Comparison of ENCODE assay signal across 21 cellular contexts in the genomic region with DNA sequence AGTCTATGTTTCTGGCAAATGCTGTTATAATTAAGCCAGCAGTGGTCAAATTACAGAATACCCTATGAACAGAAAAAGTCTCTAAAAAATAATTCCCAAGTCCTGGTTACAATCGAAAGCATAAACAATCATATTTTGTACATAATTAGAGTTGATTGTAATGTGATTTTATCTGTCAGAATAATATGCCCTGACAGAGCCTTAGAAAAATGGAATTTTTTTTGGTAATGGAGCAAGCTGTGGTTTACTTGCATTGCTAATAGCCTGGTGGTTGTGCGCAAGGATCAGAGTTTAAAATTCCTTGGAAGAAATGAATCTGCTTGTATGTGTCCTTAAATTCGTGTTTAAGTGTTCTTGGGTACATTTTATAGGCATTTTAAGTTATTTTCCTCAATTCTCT.
"Had no signal": no experiment of that assay in that cellular context is flagged by ENCODE, and none has a peak within 500 bp of the region (broad histone marks: within the 10 kb centered on the region; RNA-seq: fewer than 3 reads in every experiment).

No MANE protein-coding gene starts in this region.

- H3K27ac ChIP-seq: gastrocnemius medialis, left ventricle myocardium inferior, testis, vagina, VCaP had no signal

- ATAC-seq: activated CD8-positive, alpha-beta memory T cell treated with anti-CD3 and anti-CD28 coated beads, Interleukin-2, amount 10 ng/mL, durations not matched to agents 7 days and 5 days; activated CD8-positive, alpha-beta T cell treated with anti-CD3 and anti-CD28 coated beads for 36 hours; gastrocnemius medialis; stimulated activated naive B cell treated with anti-CD40 and anti-IgM and Interleukin-4, amounts not matched to agents 10 μg/mL and 1 μg/mL and 100 μg/mL, for 72 hours had no signal

- H3K9me3 ChIP-seq: gastrocnemius medialis, left ventricle myocardium inferior, sigmoid colon, testis, vagina had no signal

- H3K27me3 ChIP-seq: gastrocnemius medialis, sigmoid colon, testis, vagina had no signal

- H3K4me3 ChIP-seq: gastrocnemius medialis, left ventricle myocardium inferior, sigmoid colon, testis, vagina had no signal

- H3K4me1 ChIP-seq: gastrocnemius medialis, left ventricle myocardium inferior, testis had no signal

- DNase-seq: activated CD4-positive, alpha-beta T cell treated with anti-CD3 and anti-CD28 coated beads, Interleukin-2, amount 10 ng/mL, durations not matched to agents 7 days and 5 days; activated CD4-positive, CD25-positive, alpha-beta regulatory T cell treated with anti-CD3 and anti-CD28 coated beads, Interleukin-2, amount 50 U/mL, for 72 hours; activated CD8-positive, alpha-beta memory T cell treated with anti-CD3 and anti-CD28 coated beads, Interleukin-2, amount 10 ng/mL, durations not matched to agents 7 days and 5 days; activated CD8-positive, alpha-beta T cell treated with anti-CD3 and anti-CD28 coated beads for 36 hours; activated gamma-delta T cell treated with Interleukin-2 at 50 U/mL for 16 hours; activated T-cell treated with anti-CD3 and anti-CD28 coated beads for 4 hours; cerebellar nuclear complex; cortex of kidney; effector CD4-positive, alpha-beta T cell; erythroblast; gastrocnemius medialis; hypothalamus; left ventricle myocardium inferior; nephron progenitor cell; sigmoid colon; stimulated activated CD4-positive, alpha-beta T cell treated with anti-CD3 and anti-CD28 coated beads, Interleukin-2, amount 100 ng/mL, for 48 hours; stimulated activated CD8-positive, alpha-beta memory T cell treated with anti-CD3 and anti-CD28 coated beads, Interleukin-4, amount 100 ng/mL, for 48 hours; stimulated activated naive B cell treated with anti-CD40 and anti-IgM and Interleukin-4, amounts not matched to agents 10 μg/mL and 1 μg/mL and 100 μg/mL, for 72 hours; testis had no signal

- H3K36me3 ChIP-seq: gastrocnemius medialis, left ventricle myocardium inferior, sigmoid colon, vagina had no signal
